ENCODE assay signal across 27 cellular contexts in genomic region chr16:83554096-83554495, GRCh38.
"Had no signal": no experiment of that assay in that cellular context is flagged by ENCODE, and none has a peak within 500 bp of the region (broad histone marks: within the 10 kb centered on the region; RNA-seq: fewer than 3 reads in every experiment).

No MANE protein-coding gene starts in this region.

- ATAC-seq: activated CD8-positive, alpha-beta T cell treated with anti-CD3 and anti-CD28 coated beads for 36 hours; activated naive CD4-positive, alpha-beta T cell treated with anti-CD3 and anti-CD28 coated beads, Interleukin-2, amount 50 U/mL, for 72 hours; activated T-cell treated with anti-CD3 and anti-CD28 coated beads, Interleukin-2, amount 50 U/mL, for 72 hours; PC-3 had no signal

- DNase-seq: activated CD4-positive, alpha-beta T cell treated with anti-CD3 and anti-CD28 coated beads, Interleukin-2, amount 10 ng/mL, durations not matched to agents 24 days and 14 days; activated CD4-positive, alpha-beta T cell treated with anti-CD3 and anti-CD28 coated beads, Interleukin-2, amount 50 U/mL, for 4 hours; activated CD8-positive, alpha-beta T cell treated with anti-CD3 and anti-CD28 coated beads for 36 hours; activated gamma-delta T cell; activated naive CD4-positive, alpha-beta T cell treated with Interleukin-2 at 50 U/mL for 16 hours; activated T-cell treated with anti-CD3 and anti-CD28 coated beads, Interleukin-2, amount 50 U/mL, for 1 hour; activated T-cell treated with anti-CD3 and anti-CD28 coated beads, Interleukin-2, amount 50 U/mL, for 72 hours; anterior cingulate cortex; caudate nucleus; cerebellar nuclear complex; Kasumi-1; KG1; MM.1S; NCI-H1105 treated with DMSO at 0.1 percent for 48 hours; NCI-H1436; NCI-H1694; NCI-H1930; NCI-H345; NCI-H524 treated with DMSO at 0.1 percent for 48 hours; NK-92 treated with Interleukin-12 subunit alpha and Interleukin-12 subunit beta, amount 100 ng/mL, for 24 hours; PC-3; Right ventricle myocardium superior; T1000 had no signal

- H3K27ac Mint-ChIP-seq: activated CD4-positive, alpha-beta T cell treated with anti-CD3 and anti-CD28 coated beads, Interleukin-2, amount 10 ng/mL, durations not matched to agents 24 days and 14 days; activated CD8-positive, alpha-beta T cell treated with anti-CD3 and anti-CD28 coated beads for 36 hours; activated naive CD4-positive, alpha-beta T cell treated with anti-CD3 and anti-CD28 coated beads, Interleukin-2, amount 50 U/mL, for 72 hours; activated T-cell treated with anti-CD3 and anti-CD28 coated beads, Interleukin-2, amount 50 U/mL, for 72 hours; activated T-helper 2 cell treated with anti-CD3 and anti-CD28 coated beads, Interferon-gamma antibody, Interleukin-2, Interleukin-4, amounts not matched to agents 10 μg/mL and 5 μg/mL and 100 μg/mL, durations not matched to agents 14 hours and 24 hours and 36 hours had no signal

- H3K27ac ChIP-seq: SK-N-MC had no signal

- H3K9me3 Mint-ChIP-seq: activated CD4-positive, alpha-beta T cell treated with anti-CD3 and anti-CD28 coated beads, Interleukin-2, amount 10 ng/mL, durations not matched to agents 24 days and 14 days; activated CD8-positive, alpha-beta T cell treated with anti-CD3 and anti-CD28 coated beads for 36 hours; activated T-helper 2 cell treated with anti-CD3 and anti-CD28 coated beads, Interferon-gamma antibody, Interleukin-2, Interleukin-4, amounts not matched to agents 10 μg/mL and 5 μg/mL and 100 μg/mL, durations not matched to agents 14 hours and 24 hours and 36 hours had no signal

- H3K27me3 Mint-ChIP-seq: activated CD8-positive, alpha-beta T cell treated with anti-CD3 and anti-CD28 coated beads for 36 hours had no signal

- H3K4me3 Mint-ChIP-seq: activated CD4-positive, alpha-beta T cell treated with anti-CD3 and anti-CD28 coated beads, Interleukin-2, amount 10 ng/mL, durations not matched to agents 24 days and 14 days; activated CD8-positive, alpha-beta T cell treated with anti-CD3 and anti-CD28 coated beads for 36 hours; activated T-cell treated with anti-CD3 and anti-CD28 coated beads, Interleukin-2, amount 50 U/mL, for 72 hours; brain had no signal

- H3K4me3 ChIP-seq: SK-N-MC had no signal

- H3K36me3 Mint-ChIP-seq: brain had no signal

- H3K4me1 Mint-ChIP-seq: activated CD4-positive, alpha-beta T cell treated with anti-CD3 and anti-CD28 coated beads, Interleukin-2, amount 10 ng/mL, durations not matched to agents 24 days and 14 days had no signal
